Comparison of ENCODE assay signal across 7 cellular contexts in genomic region chr4:25925486-25926201, GRCh38. TPM values are rescaled to one million over a fixed set of nuclear protein-coding genes. Genes with fewer than 3 reads are reported as not detected.
A peak's percentile ranks its signal among the peaks of the same experiment; 100 is the strongest.
DNase-seq lines count a peak whose midpoint lies in the region; ATAC-seq and TF ChIP-seq lines count a peak whose summit lies in the region.

No MANE protein-coding gene starts in this region.

- H3K27ac ChIP-seq in DOHH2 (ENCODE audit: low read depth, low read length) (no peak overlapping the region), heart right ventricle (no peak overlapping the region)

- intact Hi-C loops in activated B cell treated with CpG ODN at 0.5 μM for 24 hours (cut with micrococcal nuclease): loop anchor here (1.0 to 5.0 kb wide), 5 partner anchors 62 to 485 kb away; no protein-coding TSS in a partner anchor
- intact Hi-C loops in heart right ventricle (cut with DNase I): loop anchor here in 4 of 10 donors (5.0 to 10.0 kb wide), 6 partner anchors 47 to 489 kb away; partner anchors contain the start of gene RBPJ (in 3 of the 4)

- POLR2A ChIA-PET in activated B cell treated with CpG ODN at 0.5 μM for 24 hours (lab: Charles Lee): no interaction called here

- no peaks in the 10 kb centered on the region for H3K27me3 Mint-ChIP-seq in activated B cell treated with CpG ODN at 0.5 μM for 24 hours

- CTCF ChIA-PET in activated B cell treated with CpG ODN at 0.5 μM for 24 hours (lab: Charles Lee): interaction anchor here (0.7 to 2.6 kb wide), 6 partner anchors 62 to 485 kb away, joined by 3 to 9 read pairs (median 6); no protein-coding TSS in a partner anchor

- no peaks in the 10 kb centered on the region for H4K20me1 ChIP-seq in DOHH2 (ENCODE audit: control insufficient read depth, insufficient read depth, low read depth, low read length)

- no peaks in the 10 kb centered on the region for H3K27me3 ChIP-seq in DOHH2 (ENCODE audit: control insufficient read depth, low read length)
- H3K27me3 ChIP-seq in heart right ventricle: no peaks in the 10 kb centered on the region

- H3K4me1 Mint-ChIP-seq in activated B cell treated with CpG ODN at 0.5 μM for 24 hours: no peaks in the 10 kb centered on the region

- no peaks in the 10 kb centered on the region for H3K9me2 ChIP-seq in DOHH2 (replicated peaks; ENCODE audit: control insufficient read depth, low read length)

- H3K4me2 ChIP-seq in DOHH2 (ENCODE audit: low read length): no peak overlapping the region

- H3K79me2 ChIP-seq in DOHH2 (ENCODE audit: control insufficient read depth, low read length): peaks cover 50% of the 10 kb centered on the region

- peaks cover 13% of the 10 kb centered on the region for H3K4me1 ChIP-seq in DOHH2 (ENCODE audit: control insufficient read depth, low read length)
- peaks cover 0 to 64% (median 32%) of the 10 kb centered on the region in 9 donors for H3K4me1 ChIP-seq in heart right ventricle

- no peaks in the 10 kb centered on the region for H3F3A ChIP-seq in DOHH2 (ENCODE audit: control insufficient read depth, insufficient read depth)

- DNase-seq in LHCN-M2 (ENCODE audit: low read depth): peak; percentile 60
- no peak for DNase-seq in activated B cell treated with CpG ODN at 0.5 μM for 24 hours
- peak; percentile 28 to 37 for DNase-seq in heart right ventricle
- DNase-seq in stimulated activated CD4-positive, alpha-beta T cell treated with anti-CD3 and anti-CD28 coated beads, Interleukin-12 subunit alpha, Interleukin-12 subunit beta, amount 100 ng/mL, for 4 hours: peak; percentile 16

- H3K9me3 ChIP-seq in DOHH2 (ENCODE audit: control insufficient read depth, insufficient read depth, low read length) (no peaks in the 10 kb centered on the region), heart right ventricle (no peaks in the 10 kb centered on the region)

- WGBS in heart right ventricle, 2 donors: 66 to 71% methylated on average over 11 of the region's 11 CpGs

- no peak overlapping the region for H3K4me3 Mint-ChIP-seq in activated B cell treated with CpG ODN at 0.5 μM for 24 hours

- H3K36me3 ChIP-seq in DOHH2 (ENCODE audit: control insufficient read depth, low read length): peaks cover 57% of the 10 kb centered on the region
- peaks cover 0 to 13% (median 0%) of the 10 kb centered on the region in 9 donors for H3K36me3 ChIP-seq in heart right ventricle

- H3K9me3 Mint-ChIP-seq in activated B cell treated with CpG ODN at 0.5 μM for 24 hours: no peaks in the 10 kb centered on the region

- no peak overlapping the region for H3K4me3 ChIP-seq in DOHH2 (ENCODE audit: low read length)
- no peak overlapping the region for H3K4me3 ChIP-seq in heart right ventricle

- no peak overlapping the region for H3K27ac Mint-ChIP-seq in activated B cell treated with CpG ODN at 0.5 μM for 24 hours

- peaks cover 41% of the 10 kb centered on the region for H3K36me3 Mint-ChIP-seq in activated B cell treated with CpG ODN at 0.5 μM for 24 hours (ENCODE audit: low read depth)

- ATAC-seq in GM19023 (IDR thresholded peaks at IDR 0.05; ENCODE audit: unreplicated experiment): peak; percentile 78
- ATAC-seq in activated B cell treated with CpG ODN at 0.5 μM for 24 hours (ENCODE audit: low read depth): peak; percentile 57
- peak in 2 of 8 donors; percentile 47 to 49 for ATAC-seq in heart right ventricle
- ATAC-seq in esophagus mucosa: no peak

- peak; percentile 75 for TF ChIP-seq CTCF in DOHH2 (IDR thresholded peaks at IDR 0.05; ENCODE audit: low read depth, low read length, poor library complexity, severe bottlenecking)
- no peak for TF ChIP-seq CTCF in activated B cell treated with CpG ODN at 0.5 μM for 24 hours (IDR thresholded peaks at IDR 0.05)
- TF ChIP-seq CTCF in heart right ventricle (IDR thresholded peaks at IDR 0.05): peak; percentile 30 to 67 (median 56)

RNA-seq across cellular contexts. Expression of gene SMIM20, which starts 11.6 kb away (rescaled TPM):
- 33.6 and 41.1 TPM in 2 replicates for total RNA-seq in LHCN-M2 (2014; rRNA removed)
- 30.7 TPM for polyA plus RNA-seq in LHCN-M2 (2012)
- 16.6 and 18.7 TPM in 2 replicates for total RNA-seq in activated B cell treated with CpG ODN at 0.5 μM for 24 hours
- 10 to 100 TPM; 31.6 to 48.5 (median 44.1) TPM for total RNA-seq in heart right ventricle
- 10 to 100 TPM; 27.4 to 32.9 TPM for polyA plus RNA-seq in heart right ventricle
- total RNA-seq in esophagus mucosa: 14.8 TPM
